In genomic region chrX:154779261-154779660, GRCh38 we compare ENCODE assay signal across 28 cellular contexts. TPM values are rescaled to one million over a fixed set of nuclear protein-coding genes. Genes with fewer than 3 reads are reported as not detected.
DNase-seq lines count a peak whose midpoint lies in the region; ATAC-seq, FAIRE-seq and TF ChIP-seq lines count a peak whose summit lies in the region.
"Had no signal": no experiment of that assay in that cellular context is flagged by ENCODE, and none has a peak within 500 bp of the region (broad histone marks: within the 10 kb centered on the region; RNA-seq: fewer than 3 reads in every experiment).

No MANE protein-coding gene starts in this region.

- DNase-seq in AG09319 (ENCODE audit: extremely low read depth, low read depth): peak; percentile 11
- DNase-seq in HS-5 (ENCODE audit: low read depth): peak; percentile 31
- DNase-seq in astrocyte (ENCODE audit: low read depth): peak; percentile 17
- peak; percentile 47 for DNase-seq in hepatic stellate cell (ENCODE audit: low spot score)
- DNase-seq in DMS153 treated with DMSO at 0.1 percent for 48 hours (lab: John Stamatoyannopoulos, UW; ENCODE audit: unreplicated experiment): no peak
- DNase-seq in left lung: no peak
- DNase-seq in activated effector memory CD4-positive, alpha-beta T cell treated with anti-CD3 and anti-CD28 coated beads, Interleukin-2, amount 50 U/mL, for 16 hours: no peak
- DNase-seq: activated CD4-positive, alpha-beta T cell treated with anti-CD3 and anti-CD28 coated beads, Interleukin-2, amount 50 U/mL, for 48 hours; activated naive CD4-positive, alpha-beta T cell treated with anti-CD3 and anti-CD28 coated beads, Interleukin-2, amount 50 U/mL, for 16 hours; activated T-cell treated with anti-CD3 and anti-CD28 coated beads for 4 hours; BE2C; brain microvascular endothelial cell; dermis blood vessel endothelial cell; GDM1; hippocampal formation; NCI-H1694; NCI-H226; stimulated activated CD4-positive, alpha-beta T cell treated with anti-CD3 and anti-CD28 coated beads, Interleukin-4, amount 100 ng/mL, for 24 hours had no signal

- H3K27ac ChIP-seq in astrocyte (ENCODE audit: low read depth, low read length): no peak overlapping the region
- H3K27ac ChIP-seq in left lung: no peak overlapping the region
- H3K27ac ChIP-seq: brain microvascular endothelial cell, epithelial cell of prostate, prostate gland, RWPE1, suprapubic skin had no signal

- H3K9me3 ChIP-seq in astrocyte (ENCODE audit: insufficient read depth, low read depth, low read length) (no peaks in the 10 kb centered on the region), left lung (no peaks in the 10 kb centered on the region)
- H3K9me3 ChIP-seq: BE2C, prostate gland, suprapubic skin had no signal

- H3K27me3 Mint-ChIP-seq in astrocyte (ENCODE audit: low read depth, unreplicated experiment): no peaks in the 10 kb centered on the region

- no peak overlapping the region for H3K4me2 ChIP-seq in astrocyte (ENCODE audit: low read length)
- H3K4me2 ChIP-seq: smooth muscle cell had no signal

- peaks cover 3% of the 10 kb centered on the region for H4K20me1 ChIP-seq in astrocyte (ENCODE audit: insufficient read depth, low read length)

- FAIRE-seq in astrocyte (lab: Jason Lieb, UNC): peak; percentile 99
- FAIRE-seq: GM12892, HTR-8/SVneo had no signal

- H3K4me3 ChIP-seq in astrocyte (ENCODE audit: insufficient read depth, low read depth, low read length) (no peak overlapping the region), left lung (no peak overlapping the region)
- H3K4me3 ChIP-seq: prostate gland, smooth muscle cell, suprapubic skin had no signal

- H2AFZ ChIP-seq in astrocyte (ENCODE audit: low read depth, low read length): no peak overlapping the region

- no peaks in the 10 kb centered on the region for H3K9me3 Mint-ChIP-seq in astrocyte (ENCODE audit: unreplicated experiment)

- H3K4me1 ChIP-seq in astrocyte (ENCODE audit: insufficient read depth, low read length) (peaks cover 2% of the 10 kb centered on the region), left lung (peaks cover 0 to 2% of the 10 kb centered on the region in 2 donors)
- H3K4me1 ChIP-seq: BE2C, prostate gland, suprapubic skin had no signal

- H3K4me1 Mint-ChIP-seq in astrocyte (ENCODE audit: low read depth, unreplicated experiment): peaks cover 6% of the 10 kb centered on the region

- H3K36me3 ChIP-seq in astrocyte (ENCODE audit: insufficient read depth, low read length) (peaks cover 12% of the 10 kb centered on the region), left lung (peaks cover 0 to 73% of the 10 kb centered on the region in 2 donors)
- H3K36me3 ChIP-seq: prostate gland had no signal

- TF ChIP-seq CTCF in AG09319 (IDR thresholded peaks at IDR 0.05; ENCODE audit: low read depth, low read length): no peak
- no peak for TF ChIP-seq CTCF in astrocyte (IDR thresholded peaks at IDR 0.05; ENCODE audit: insufficient read depth, low read depth, low read length)
- TF ChIP-seq CTCF in left lung (IDR thresholded peaks at IDR 0.05): no peak

- H3K27me3 ChIP-seq in astrocyte (ENCODE audit: insufficient read depth, low read length) (no peaks in the 10 kb centered on the region), left lung (no peaks in the 10 kb centered on the region)
- H3K27me3 ChIP-seq: BE2C, brain microvascular endothelial cell, suprapubic skin had no signal

- peak overlapping the region; percentile 47 for H3K27ac Mint-ChIP-seq in astrocyte (ENCODE audit: unreplicated experiment)

- intact Hi-C loops in left lung (cut with DNase I): no loop called here

- peak overlapping the region; percentile 54 for H3K4me3 Mint-ChIP-seq in astrocyte (ENCODE audit: unreplicated experiment)

- H3K36me3 Mint-ChIP-seq in astrocyte (ENCODE audit: low read depth, unreplicated experiment): peaks cover 7% of the 10 kb centered on the region

- no peak for ATAC-seq in left lung
- ATAC-seq in HG02588 (IDR thresholded peaks at IDR 0.05; ENCODE audit: unreplicated experiment): no peak

- no peak overlapping the region for H3K9ac ChIP-seq in astrocyte (ENCODE audit: low read length)

- no peaks in the 10 kb centered on the region for H3K79me2 ChIP-seq in astrocyte (ENCODE audit: insufficient read depth, low read length)

RNA-seq across cellular contexts. Expression of gene DKC1, which starts 16.6 kb away (rescaled TPM):
- total RNA-seq in astrocyte (52.0 and 60.5 TPM in 2 replicates), left lung (10 to 100 TPM; 22.3 to 42.5 TPM)

RNA-seq across cellular contexts. Expression of gene MPP1, which starts 26.0 kb away (rescaled TPM):
- 8.3 and 9.0 TPM in 2 replicates for total RNA-seq in astrocyte
- total RNA-seq in left lung: 100 to 1,000 TPM in 1 of 2 donors, 10 to 100 TPM in 1; 44.9 to 125 TPM

RNA-seq across cellular contexts. Expression of gene GAB3, which starts 28.4 kb away (rescaled TPM):
- total RNA-seq in astrocyte (1.7 TPM in 2 replicates), left lung (10 to 100 TPM in 1 of 2 donors, 1 to 10 TPM in 1; 6.6 to 15.0 TPM)

RNA-seq across cellular contexts. Expression of gene SMIM9, which starts 55.2 kb away (rescaled TPM):
- total RNA-seq in astrocyte (not detected in 2 replicates), left lung (not detected)
- total RNA-seq: dermis blood vessel endothelial cell, kidney epithelial cell, mesenteric fat pad, prostate gland, smooth muscle cell, suprapubic skin had no signal

Comparison
In these comparisons a context has a peak if more than half of its experiments do, and no peak if none do; other contexts are left out.
1. DNase-seq: peak in AG09319 (single experiment), HS-5 (single experiment), astrocyte (single experiment) and hepatic stellate cell (single experiment); none in DMS153 treated with DMSO at 0.1 percent for 48 hours (single experiment), left lung (0 of 2) and activated effector memory CD4-positive, alpha-beta T cell treated with anti-CD3 and anti-CD28 coated beads, Interleukin-2, amount 50 U/mL, for 16 hours (single experiment).